ENCODE assay signal across 9 cellular contexts in genomic region chr14:73590673-73591004, GRCh38. TPM values are rescaled to one million over a fixed set of nuclear protein-coding genes. Genes with fewer than 3 reads are reported as not detected.
"Had no signal": no experiment of that assay in that cellular context is flagged by ENCODE, and none has a peak within 500 bp of the region (broad histone marks: within the 10 kb centered on the region; RNA-seq: fewer than 3 reads in every experiment).

No MANE protein-coding gene starts in this region.

RNA-seq across cellular contexts. Expression of gene ACOT4, which starts 1.0 kb away (rescaled TPM):
- total RNA-seq: SJCRH30 had no signal

RNA-seq across cellular contexts. Expression of gene ACOT6, which starts 21.7 kb away (rescaled TPM):
- total RNA-seq: activated CD4-positive, alpha-beta memory T cell treated with anti-CD3 and anti-CD28 coated beads, Interleukin-2, amount 10 ng/mL, durations not matched to agents 7 days and 5 days; activated CD8-positive, alpha-beta memory T cell treated with anti-CD3 and anti-CD28 coated beads for 36 hours; activated naive CD4-positive, alpha-beta T cell treated with anti-CD3 and anti-CD28 coated beads for 36 hours; activated T-cell treated with anti-CD3 and anti-CD28 coated beads, Interleukin-2, amount 50 U/mL, for 72 hours; bronchial epithelial cell; LHCN-M2; NCI-H460; RPMI7951; SJCRH30 had no signal

RNA-seq across cellular contexts. Expression of gene HEATR4, which starts 31.9 kb away (rescaled TPM):
- total RNA-seq: activated CD4-positive, alpha-beta memory T cell treated with anti-CD3 and anti-CD28 coated beads, Interleukin-2, amount 10 ng/mL, durations not matched to agents 7 days and 5 days; activated CD8-positive, alpha-beta memory T cell treated with anti-CD3 and anti-CD28 coated beads for 36 hours; activated naive CD4-positive, alpha-beta T cell treated with anti-CD3 and anti-CD28 coated beads for 36 hours; LHCN-M2; NCI-H460; RPMI7951; SJCRH30 had no signal
